Comparison of ENCODE assay signal across 8 cellular contexts in the genomic region with DNA sequence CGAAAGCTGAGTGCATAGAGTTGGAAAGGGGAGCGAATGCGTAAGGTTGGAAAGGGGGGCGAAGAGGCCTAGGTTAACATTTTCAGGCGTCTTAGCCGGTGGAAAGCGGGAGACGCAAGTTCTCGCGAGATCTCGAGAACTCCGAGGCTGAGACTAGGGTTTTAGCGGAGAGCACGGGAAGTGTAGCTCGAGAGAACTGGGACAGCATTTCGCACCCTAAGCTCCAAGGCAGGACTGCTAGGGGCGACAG. TPM values are rescaled to one million over a fixed set of nuclear protein-coding genes. Genes with fewer than 3 reads are reported as not detected.
DNase-seq lines count a peak whose midpoint lies in the region; ATAC-seq and TF ChIP-seq lines count a peak whose summit lies in the region.

No MANE protein-coding gene starts in this region.

- no peaks in the 10 kb centered on the region for H3K27me3 ChIP-seq in neural progenitor cell

- peak overlapping the region; percentile 99 for H3K27ac ChIP-seq in neural progenitor cell

- POLR2A ChIA-PET in activated CD8-positive, alpha-beta T cell treated with anti-CD3 and anti-CD28 coated beads, Interleukin-2, amount 10 ng/mL, durations not matched to agents 7 days and 5 days (lab: Charles Lee): interaction anchor here (0.6 to 1.2 kb wide), 11 partner anchors 16 to 598 kb away, joined by 3 to 6 read pairs (median 4); a partner anchor contains a TSS

- peaks cover 24% of the 10 kb centered on the region for H3F3A ChIP-seq in neural progenitor cell (ENCODE audit: low read depth)

- H3K4me1 Mint-ChIP-seq in activated CD8-positive, alpha-beta T cell treated with anti-CD3 and anti-CD28 coated beads, Interleukin-2, amount 10 ng/mL, durations not matched to agents 7 days and 5 days (ENCODE audit: low read depth): peaks cover 24% of the 10 kb centered on the region
- H3K4me1 Mint-ChIP-seq in neural progenitor cell: peaks cover 16% of the 10 kb centered on the region

- H3K9me3 Mint-ChIP-seq in activated CD8-positive, alpha-beta T cell treated with anti-CD3 and anti-CD28 coated beads, Interleukin-2, amount 10 ng/mL, durations not matched to agents 7 days and 5 days (ENCODE audit: insufficient read depth): no peaks in the 10 kb centered on the region
- H3K9me3 Mint-ChIP-seq in neural progenitor cell: peaks cover 3% of the 10 kb centered on the region

- H3K4me3 ChIP-seq in fibroblast of pulmonary artery (replicated peaks; ENCODE audit: low read depth, low read length): peak overlapping the region; percentile 90
- peak overlapping the region; percentile 84 for H3K4me3 ChIP-seq in neural progenitor cell

- H3K27ac Mint-ChIP-seq in activated CD8-positive, alpha-beta T cell treated with anti-CD3 and anti-CD28 coated beads, Interleukin-2, amount 10 ng/mL, durations not matched to agents 7 days and 5 days: peak overlapping the region; percentile 100
- peak overlapping the region; percentile 100 for H3K27ac Mint-ChIP-seq in neural progenitor cell

- H4K20me1 ChIP-seq in neural progenitor cell (ENCODE audit: low read depth): peaks cover 42% of the 10 kb centered on the region

- peak overlapping the region; percentile 81 for H3K4me3 Mint-ChIP-seq in activated CD8-positive, alpha-beta T cell treated with anti-CD3 and anti-CD28 coated beads, Interleukin-2, amount 10 ng/mL, durations not matched to agents 7 days and 5 days
- peak overlapping the region; percentile 94 for H3K4me3 Mint-ChIP-seq in neural progenitor cell

- peaks cover 38% of the 10 kb centered on the region for H3K36me3 Mint-ChIP-seq in activated CD8-positive, alpha-beta T cell treated with anti-CD3 and anti-CD28 coated beads, Interleukin-2, amount 10 ng/mL, durations not matched to agents 7 days and 5 days (ENCODE audit: low read depth)
- peaks cover 3% of the 10 kb centered on the region for H3K36me3 Mint-ChIP-seq in neural progenitor cell

- TF ChIP-seq CTCF in fibroblast of pulmonary artery (IDR thresholded peaks at IDR 0.05; ENCODE audit: low read length, missing control alignments) (no peak), neural progenitor cell (IDR thresholded peaks at IDR 0.05) (no peak)

- ATAC-seq in GM19023 (IDR thresholded peaks at IDR 0.05; ENCODE audit: unreplicated experiment) (peak; percentile 33), HG03159 (IDR thresholded peaks at IDR 0.05; ENCODE audit: unreplicated experiment) (peak; percentile 39)
- ATAC-seq in activated CD8-positive, alpha-beta T cell treated with anti-CD3 and anti-CD28 coated beads, Interleukin-2, amount 10 ng/mL, durations not matched to agents 7 days and 5 days: peak; percentile 29

- no peaks in the 10 kb centered on the region for H3K27me3 Mint-ChIP-seq in activated CD8-positive, alpha-beta T cell treated with anti-CD3 and anti-CD28 coated beads, Interleukin-2, amount 10 ng/mL, durations not matched to agents 7 days and 5 days (ENCODE audit: low read depth)
- peaks cover 12% of the 10 kb centered on the region for H3K27me3 Mint-ChIP-seq in neural progenitor cell (ENCODE audit: insufficient read depth, low read depth)

- peaks cover 4% of the 10 kb centered on the region for H3K36me3 ChIP-seq in neural progenitor cell

- peak overlapping the region; percentile 55 for H2AFZ ChIP-seq in neural progenitor cell (replicated peaks)

- CTCF ChIA-PET in activated CD8-positive, alpha-beta T cell treated with anti-CD3 and anti-CD28 coated beads, Interleukin-2, amount 10 ng/mL, durations not matched to agents 7 days and 5 days (lab: Charles Lee): no interaction called here

- peaks cover 15% of the 10 kb centered on the region for H3K4me1 ChIP-seq in neural progenitor cell

- H3K9ac ChIP-seq in neural progenitor cell: peak overlapping the region; percentile 97

- no peaks in the 10 kb centered on the region for H3K9me3 ChIP-seq in neural progenitor cell (ENCODE audit: low read depth)

- peaks cover 65% of the 10 kb centered on the region for H3K79me2 ChIP-seq in neural progenitor cell (ENCODE audit: low read depth)

- peak overlapping the region; percentile 87 for H3K4me2 ChIP-seq in neural progenitor cell

- DNase-seq in CD1c-positive myeloid dendritic cell (ENCODE audit: extremely low spot score) (peak; percentile 83), NCI-H226 (peak; percentile 66), fibroblast of pulmonary artery (ENCODE audit: low read depth) (peak; percentile 91), neural progenitor cell (ENCODE audit: low spot score) (peak; percentile 90), SW480 (ENCODE audit: low spot score) (no peak)
- peak; percentile 79 for DNase-seq in activated CD8-positive, alpha-beta T cell treated with anti-CD3 and anti-CD28 coated beads, Interleukin-2, amount 10 ng/mL, durations not matched to agents 7 days and 5 days

RNA-seq across cellular contexts. Expression of a gene that starts 0.3 kb away (rescaled TPM):
- total RNA-seq in activated CD8-positive, alpha-beta T cell treated with anti-CD3 and anti-CD28 coated beads, Interleukin-2, amount 10 ng/mL, durations not matched to agents 7 days and 5 days: 100 to 1,000 TPM; 191 to 213 TPM
- 216 and 264 TPM in 2 replicates for total RNA-seq in neural progenitor cell (ENCODE audit: low replicate concordance)
